16 cellular contexts compared by ENCODE assay signal in genomic region chr20:24406761-24407550, GRCh38.
DNase-seq lines count a peak whose midpoint lies in the region; ATAC-seq, FAIRE-seq and TF ChIP-seq lines count a peak whose summit lies in the region.
"Had no signal": no experiment of that assay in that cellular context is flagged by ENCODE, and none has a peak within 500 bp of the region (broad histone marks: within the 10 kb centered on the region; RNA-seq: fewer than 3 reads in every experiment).

No MANE protein-coding gene starts in this region.

- no peaks in the 10 kb centered on the region for H4K20me1 ChIP-seq in HepG2 (ENCODE audit: insufficient read depth, low read length)
- H4K20me1 ChIP-seq: BLaER1 had no signal

- no peak for ATAC-seq in CD8-positive, alpha-beta T cell
- ATAC-seq in HepG2 (peak; percentile 36; the same call in 2 of the 3 replicates), GM18511 (IDR thresholded peaks at IDR 0.05; ENCODE audit: unreplicated experiment) (no peak)
- ATAC-seq: HCT116, upper lobe of right lung had no signal

- no peak for TF ChIP-seq CTCF in CD8-positive, alpha-beta T cell (IDR thresholded peaks at IDR 0.05)
- TF ChIP-seq CTCF in HepG2 (CRISPR knock-in tag; IDR thresholded peaks at IDR 0.05): no peak

- BruUV-seq in HepG2 (replicated peaks; lab: Mats Ljungman, UMichigan): no TSS peak

- no peak for TF ChIP-seq RAD21 in HepG2 (CRISPR knock-in tag; IDR thresholded peaks at IDR 0.05)

- intact Hi-C loops in CD8-positive, alpha-beta T cell (cut with DNase I, micrococcal nuclease): no loop called here
- intact Hi-C loops in activated T-helper 2 cell treated with anti-CD3 and anti-CD28 coated beads, Interferon-gamma antibody, Interleukin-2, Interleukin-4, amounts not matched to agents 10 μg/mL and 5 μg/mL and 100 μg/mL, durations not matched to agents 14 hours and 24 hours and 36 hours (cut with micrococcal nuclease): no loop called here
- intact Hi-C loops in HepG2 (cut with micrococcal nuclease; ENCODE audit: unreplicated experiment): no loop called here

- no peaks in the 10 kb centered on the region for H3K79me2 ChIP-seq in HepG2 (ENCODE audit: insufficient read depth, low read length)

- H3K9me3 Mint-ChIP-seq in CD8-positive, alpha-beta T cell: no peaks in the 10 kb centered on the region
- H3K9me3 Mint-ChIP-seq in activated T-helper 2 cell treated with anti-CD3 and anti-CD28 coated beads, Interferon-gamma antibody, Interleukin-2, Interleukin-4, amounts not matched to agents 10 μg/mL and 5 μg/mL and 100 μg/mL, durations not matched to agents 14 hours and 24 hours and 36 hours: no peaks in the 10 kb centered on the region
- H3K9me3 Mint-ChIP-seq: dendritic cell treated with granulocyte-macrophage colony-stimulating factor and Interleukin-4, amounts not matched to agents 40 ng/mL and 50 ng/mL, for 4 days had no signal

- H3K27me3 ChIP-seq in CD8-positive, alpha-beta T cell (ENCODE audit: insufficient read depth, low read length): no peaks in the 10 kb centered on the region
- H3K27me3 ChIP-seq in HepG2 (ENCODE audit: control insufficient read depth in 1 of 2, insufficient read depth in 2 of 2, low read length in 2 of 2): no peaks in the 10 kb centered on the region
- H3K27me3 ChIP-seq: adrenal gland, BLaER1, upper lobe of right lung had no signal

- DNase-seq in CD8-positive, alpha-beta T cell: no peak
- DNase-seq in HT-29 (ENCODE audit: low spot score) (peak; percentile 2), HepG2 (ENCODE audit: low spot score) (no peak), cerebellar nuclear complex (lab: John Stamatoyannopoulos, UW) (no peak), NCI-H2227 treated with DMSO at 0.1 percent for 48 hours (lab: John Stamatoyannopoulos, UW) (no peak), NCI-H82 treated with DMSO at 0.1 percent for 48 hours (lab: John Stamatoyannopoulos, UW; ENCODE audit: unreplicated experiment) (no peak)
- DNase-seq in activated T-helper 2 cell treated with anti-CD3 and anti-CD28 coated beads, Interferon-gamma antibody, Interleukin-2, Interleukin-4, amounts not matched to agents 10 μg/mL and 5 μg/mL and 100 μg/mL, durations not matched to agents 14 hours and 24 hours and 36 hours (ENCODE audit: low spot score): no peak
- DNase-seq: adrenal gland, DMS79, NCI-H2107, SJCRH30, upper lobe of right lung had no signal

- FAIRE-seq in HepG2 (lab: Jason Lieb, UNC): no peak

- H3K4me2 ChIP-seq in HepG2 (ENCODE audit: low read depth, low read length): no peak overlapping the region
- H3K4me2 ChIP-seq: BLaER1 had no signal

- H3K4me3 ChIP-seq in CD8-positive, alpha-beta T cell (ENCODE audit: low read depth, low read length): no peak overlapping the region
- no peak overlapping the region for H3K4me3 ChIP-seq in HepG2 (replicated peaks in 1 of 3; ENCODE audit: insufficient read depth in 1 of 3, low read depth in 2 of 3, low read length in 3 of 3)
- H3K4me3 ChIP-seq: adrenal gland, BLaER1, SJCRH30, upper lobe of right lung had no signal

- H3K9ac ChIP-seq in HepG2 (ENCODE audit: insufficient read depth, low read depth, low read length): no peak overlapping the region
- H3K9ac ChIP-seq: BLaER1 had no signal

- peaks cover 20% of the 10 kb centered on the region for H3K4me1 Mint-ChIP-seq in CD8-positive, alpha-beta T cell (ENCODE audit: low read depth)
- H3K4me1 Mint-ChIP-seq in activated T-helper 2 cell treated with anti-CD3 and anti-CD28 coated beads, Interferon-gamma antibody, Interleukin-2, Interleukin-4, amounts not matched to agents 10 μg/mL and 5 μg/mL and 100 μg/mL, durations not matched to agents 14 hours and 24 hours and 36 hours (ENCODE audit: low read depth): peaks cover 19% of the 10 kb centered on the region

- in situ Hi-C loops in HepG2 (cut with HindIII; ENCODE audit: extremely low pct_ligation_motif_present, low pct_unique_long_range_greater_than_20kb): no loop called here

- peak overlapping the region; percentile 82 for H3K27ac Mint-ChIP-seq in CD8-positive, alpha-beta T cell
- peak overlapping the region; percentile 38 for H3K27ac Mint-ChIP-seq in activated T-helper 2 cell treated with anti-CD3 and anti-CD28 coated beads, Interferon-gamma antibody, Interleukin-2, Interleukin-4, amounts not matched to agents 10 μg/mL and 5 μg/mL and 100 μg/mL, durations not matched to agents 14 hours and 24 hours and 36 hours
- H3K27ac Mint-ChIP-seq: dendritic cell treated with granulocyte-macrophage colony-stimulating factor and Interleukin-4, amounts not matched to agents 40 ng/mL and 50 ng/mL, for 4 days had no signal

- CTCF ChIA-PET in CD8-positive, alpha-beta T cell (lab: Charles Lee): no interaction called here
- CTCF ChIA-PET in HepG2 (lab: Yijun Ruan, JAX; ENCODE audit: low intra/inter-chr PET ratio, low total read pairs): no interaction called here

- H3K27me3 Mint-ChIP-seq in CD8-positive, alpha-beta T cell (ENCODE audit: low read depth): no peaks in the 10 kb centered on the region
- no peaks in the 10 kb centered on the region for H3K27me3 Mint-ChIP-seq in activated T-helper 2 cell treated with anti-CD3 and anti-CD28 coated beads, Interferon-gamma antibody, Interleukin-2, Interleukin-4, amounts not matched to agents 10 μg/mL and 5 μg/mL and 100 μg/mL, durations not matched to agents 14 hours and 24 hours and 36 hours (ENCODE audit: low read depth)
- H3K27me3 Mint-ChIP-seq: dendritic cell treated with granulocyte-macrophage colony-stimulating factor and Interleukin-4, amounts not matched to agents 40 ng/mL and 50 ng/mL, for 4 days had no signal

- no peak overlapping the region for H2AFZ ChIP-seq in HepG2 (ENCODE audit: low read length)

- H3K27ac ChIP-seq in CD8-positive, alpha-beta T cell (ENCODE audit: low read depth, low read length): no peak overlapping the region
- no peak overlapping the region for H3K27ac ChIP-seq in HepG2 (ENCODE audit: extremely low read length, insufficient read depth, low read length)
- H3K27ac ChIP-seq: adrenal gland, BLaER1, SJCRH30, upper lobe of right lung had no signal

- no peaks in the 10 kb centered on the region for H3K36me3 Mint-ChIP-seq in CD8-positive, alpha-beta T cell
- no peaks in the 10 kb centered on the region for H3K36me3 Mint-ChIP-seq in activated T-helper 2 cell treated with anti-CD3 and anti-CD28 coated beads, Interferon-gamma antibody, Interleukin-2, Interleukin-4, amounts not matched to agents 10 μg/mL and 5 μg/mL and 100 μg/mL, durations not matched to agents 14 hours and 24 hours and 36 hours (ENCODE audit: low read depth)

- POLR2A ChIA-PET in CD8-positive, alpha-beta T cell (lab: Charles Lee): no interaction called here
- POLR2A ChIA-PET in HepG2 (lab: Yijun Ruan, JAX): no interaction called here

- H3K4me1 ChIP-seq in CD8-positive, alpha-beta T cell (ENCODE audit: insufficient read depth, low read length): peaks cover 17% of the 10 kb centered on the region
- H3K4me1 ChIP-seq in HepG2 (ENCODE audit: insufficient read depth, low read length): no peaks in the 10 kb centered on the region
- H3K4me1 ChIP-seq: adrenal gland, BLaER1, SJCRH30, upper lobe of right lung had no signal

- TF ChIP-seq EP300 in HepG2 (IDR thresholded peaks at IDR 0.05; ENCODE audit: low read depth in 2 of 2, low read length in 2 of 2) (no peak), HepG2 (CRISPR knock-in tag; IDR thresholded peaks at IDR 0.05; ENCODE audit: borderline replicate concordance) (no peak)

- WGBS in HepG2 (ENCODE audit: low lambda C conversion rate): 15% methylated on average over 4 of the region's 5 CpGs

- H3K9me3 ChIP-seq in CD8-positive, alpha-beta T cell (ENCODE audit: low read length): no peaks in the 10 kb centered on the region
- H3K9me3 ChIP-seq in HepG2 (ENCODE audit: low read length): no peaks in the 10 kb centered on the region
- H3K9me3 ChIP-seq: adrenal gland, BLaER1, SJCRH30, upper lobe of right lung had no signal

- no peak for TF ChIP-seq POLR2A in HepG2 (IDR thresholded peaks at IDR 0.05; ENCODE audit: insufficient read depth in 1 of 2, low read depth in 2 of 2, low read length in 2 of 2)

- no peak overlapping the region for H3K4me3 Mint-ChIP-seq in CD8-positive, alpha-beta T cell
- H3K4me3 Mint-ChIP-seq in activated T-helper 2 cell treated with anti-CD3 and anti-CD28 coated beads, Interferon-gamma antibody, Interleukin-2, Interleukin-4, amounts not matched to agents 10 μg/mL and 5 μg/mL and 100 μg/mL, durations not matched to agents 14 hours and 24 hours and 36 hours (ENCODE audit: low read depth): no peak overlapping the region
- H3K4me3 Mint-ChIP-seq: dendritic cell treated with granulocyte-macrophage colony-stimulating factor and Interleukin-4, amounts not matched to agents 40 ng/mL and 50 ng/mL, for 4 days had no signal

- H3K36me3 ChIP-seq in CD8-positive, alpha-beta T cell (ENCODE audit: insufficient read depth, low read length): no peaks in the 10 kb centered on the region
- no peaks in the 10 kb centered on the region for H3K36me3 ChIP-seq in HepG2 (replicated peaks in 1 of 2; ENCODE audit: control insufficient read depth in 1 of 2, insufficient read depth in 2 of 2, low read length in 2 of 2)
- H3K36me3 ChIP-seq: adrenal gland, BLaER1, SJCRH30, upper lobe of right lung had no signal

TF ChIP-seq in HepG2, 621 proteins besides CTCF, POLR2A, EP300 and RAD21 (continues in another document):
- TF ChIP-seq GABPB1 (CRISPR knock-in tag; IDR thresholded peaks at IDR 0.05) (peak; percentile 23; the same call in 1 of the 2 replicates), ZKSCAN5 (CRISPR knock-in tag; IDR thresholded peaks at IDR 0.05) (no peak)
